Comparison of ENCODE assay signal across 17 cellular contexts in the genomic region with DNA sequence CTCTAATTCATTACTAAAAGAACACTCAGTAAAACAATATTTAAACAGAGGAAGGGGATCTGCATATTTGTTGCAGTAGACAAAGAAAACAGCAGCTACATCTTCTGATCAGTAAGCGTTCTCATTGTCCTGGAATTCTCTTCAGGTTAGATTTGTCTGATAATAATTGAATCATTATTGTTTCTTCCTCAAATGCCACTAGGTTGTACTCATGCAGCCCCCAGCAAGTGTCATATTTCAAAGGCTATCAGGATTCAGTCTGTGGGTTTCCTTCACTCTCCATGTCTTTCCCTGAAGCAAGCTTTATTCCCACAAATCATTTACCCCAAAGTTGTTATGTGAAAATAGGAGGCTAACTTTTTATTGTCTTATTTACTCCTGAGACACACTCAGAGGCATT. TPM values are rescaled to one million over a fixed set of nuclear protein-coding genes. Genes with fewer than 3 reads are reported as not detected.
DNase-seq lines count a peak whose midpoint lies in the region; ATAC-seq, FAIRE-seq and TF ChIP-seq lines count a peak whose summit lies in the region.
"Had no signal": no experiment of that assay in that cellular context is flagged by ENCODE, and none has a peak within 500 bp of the region (broad histone marks: within the 10 kb centered on the region; RNA-seq: fewer than 3 reads in every experiment).

No MANE protein-coding gene starts in this region.

- H3K79me2 ChIP-seq in SK-N-SH (ENCODE audit: insufficient read depth), result no peaks in the 10 kb centered on the region
- peaks cover 5% of the 10 kb centered on the region for H3K79me2 ChIP-seq in keratinocyte (ENCODE audit: control insufficient read depth, insufficient read depth, low read length)

- POLR2A ChIA-PET in SK-N-SH (lab: Yijun Ruan, JAX), result no interaction called here

- H3F3A ChIP-seq in SK-N-SH (replicated peaks; ENCODE audit: insufficient read depth), result peaks cover 4% of the 10 kb centered on the region

- peak overlapping the region; percentile 49 to 64; a peak in 3 of 4 replicates for H3K27ac ChIP-seq in SK-N-SH (ENCODE audit: low read depth in 2 of 2, low read length in 1 of 2)
- peak overlapping the region; percentile 70 for H3K27ac ChIP-seq in keratinocyte (ENCODE audit: control insufficient read depth, insufficient read depth, low read length)
- H3K27ac ChIP-seq: 22Rv1 had no signal

- H3K4me1 ChIP-seq in SK-N-SH (ENCODE audit: control insufficient read depth in 1 of 2, insufficient read depth in 2 of 2, low read depth in 1 of 2, low read length in 1 of 2) (peaks cover 0 to 17% of the 10 kb centered on the region in 2 experiments; a peak in 2 of 4 replicates), adipocyte (ENCODE audit: control insufficient read depth, insufficient read depth, low read length) (no peaks in the 10 kb centered on the region), keratinocyte (ENCODE audit: control insufficient read depth, extremely low read depth, insufficient read depth, low read length) (peaks cover 29% of the 10 kb centered on the region)

- H3K36me3 ChIP-seq in SK-N-SH (replicated peaks in 1 of 2; ENCODE audit: control insufficient read depth in 1 of 2, insufficient read depth in 2 of 2, low read length in 1 of 2), result no peaks in the 10 kb centered on the region
- H3K36me3 ChIP-seq in adipocyte (ENCODE audit: control insufficient read depth, insufficient read depth, low read length, severe bottlenecking), result no peaks in the 10 kb centered on the region
- H3K36me3 ChIP-seq in keratinocyte (ENCODE audit: control insufficient read depth in 2 of 2, extremely low read depth in 1 of 2, insufficient read depth in 2 of 2, low read length in 2 of 2), result no peaks in the 10 kb centered on the region

- no peak for DNase-seq in SK-N-SH
- DNase-seq in adipocyte (ENCODE audit: low read depth), result peak; percentile 28
- no peak for DNase-seq in keratinocyte (ENCODE audit: low read depth, low spot score)
- DNase-seq in NCI-H1092 treated with DMSO at 0.1 percent for 48 hours (lab: John Stamatoyannopoulos, UW), result no peak
- no peak for DNase-seq in AG08396 (ENCODE audit: low spot score)
- DNase-seq: activated CD4-positive, alpha-beta T cell treated with anti-CD3 and anti-CD28 coated beads for 4 hours; activated T-cell treated with anti-CD3 and anti-CD28 coated beads, Interleukin-2, amount 50 U/mL, for 1 hour; CD4-positive, CD25-positive, alpha-beta regulatory T cell; cerebellar nuclear complex; MV-4-11; NCI-H2171 had no signal

- dilution Hi-C loops in keratinocyte (cut with MboI; ENCODE audit: extremely low pct_ligation_motif_present, low sequenced_read_pairs), result no loop called here

- FAIRE-seq in keratinocyte (lab: Jason Lieb, UNC), result peak; percentile 70
- FAIRE-seq: endometrium, GM12892 had no signal

- no peak for TF ChIP-seq RAD21 in SK-N-SH (IDR thresholded peaks at IDR 0.05; ENCODE audit: low read length)

- TF ChIP-seq CTCF in SK-N-SH (IDR thresholded peaks at IDR 0.05) (no peak), keratinocyte (optimal IDR thresholded peaks at IDR 0.05 in 1 of 3, IDR thresholded peaks at IDR 0.05 in 1 of 3, conservative IDR thresholded peaks at IDR 0.05 in 1 of 3; ENCODE audit: extremely low read depth in 1 of 3, insufficient read depth in 2 of 3, low read length in 3 of 3) (no peak)

- H3K4me2 ChIP-seq in SK-N-SH (peak overlapping the region; percentile 43), keratinocyte (ENCODE audit: control insufficient read depth, extremely low read depth, insufficient read depth, low read depth, low read length) (peak overlapping the region; percentile 54)

- H3K9me3 ChIP-seq in SK-N-SH (no peaks in the 10 kb centered on the region), adipocyte (ENCODE audit: control insufficient read depth, low read length) (no peaks in the 10 kb centered on the region), keratinocyte (ENCODE audit: control insufficient read depth, low read depth, low read length) (no peaks in the 10 kb centered on the region)

- ATAC-seq in SK-N-SH treated with all-trans-retinoic acid at 6 μM for 48 hours (no peak; the same call in 1 of the 3 replicates), HG02870 (IDR thresholded peaks at IDR 0.05; ENCODE audit: unreplicated experiment) (no peak), HG03469 (IDR thresholded peaks at IDR 0.05; ENCODE audit: unreplicated experiment) (no peak)

- CTCF ChIA-PET in SK-N-SH (lab: Yijun Ruan, JAX), result interaction anchor here (1.1 kb wide), 1 partner anchor 117 kb away, joined by 5 read pairs; no protein-coding TSS in a partner anchor

- no peaks in the 10 kb centered on the region for H4K20me1 ChIP-seq in SK-N-SH (ENCODE audit: insufficient read depth)
- H4K20me1 ChIP-seq in keratinocyte (ENCODE audit: control insufficient read depth, extremely low read depth, insufficient read depth, low read length), result no peaks in the 10 kb centered on the region

- TF ChIP-seq EP300 in SK-N-SH (IDR thresholded peaks at IDR 0.05; ENCODE audit: borderline replicate concordance in 1 of 2, low read depth in 1 of 2, low read length in 1 of 2), result peak in 1 of 2 experiments; percentile 32; a peak in 1 of 4 replicates

- no peaks in the 10 kb centered on the region for H3K9me2 ChIP-seq in SK-N-SH

- no peak overlapping the region for H3K9ac ChIP-seq in SK-N-SH
- no peak overlapping the region for H3K9ac ChIP-seq in adipocyte (ENCODE audit: low read length)
- peak overlapping the region; percentile 3 for H3K9ac ChIP-seq in keratinocyte (ENCODE audit: control insufficient read depth, extremely low read depth, insufficient read depth, low read length)

- H3K4me3 ChIP-seq in SK-N-SH (ENCODE audit: low read depth in 2 of 2, low read length in 1 of 2) (no peak overlapping the region), adipocyte (ENCODE audit: low read length) (no peak overlapping the region), keratinocyte (ENCODE audit: control insufficient read depth in 2 of 3, extremely low read depth in 1 of 3, insufficient read depth in 2 of 3, low read depth in 1 of 3, low read length in 3 of 3) (peak overlapping the region in 2 of 3 experiments; percentile 12 to 42)

- H3K9me1 ChIP-seq in keratinocyte (ENCODE audit: control insufficient read depth, extremely low read depth, insufficient read depth, low read length), result no peaks in the 10 kb centered on the region

- H2AFZ ChIP-seq in SK-N-SH (ENCODE audit: low read depth), result 0 out of 2 replicates have a peak overlapping the region, but pooled peaks have one; percentile 56
- peak overlapping the region; percentile 39 for H2AFZ ChIP-seq in keratinocyte (ENCODE audit: control insufficient read depth, low read length)

- 0% methylated on average over 1 of the region's 1 CpG for WGBS in SK-N-SH (ENCODE audit: low lambda C conversion rate)

- H3K27me3 ChIP-seq in SK-N-SH (ENCODE audit: insufficient read depth), result no peaks in the 10 kb centered on the region
- no peaks in the 10 kb centered on the region for H3K27me3 ChIP-seq in adipocyte (replicated peaks; ENCODE audit: control insufficient read depth, insufficient read depth, low read length)
- H3K27me3 ChIP-seq in keratinocyte (ENCODE audit: control insufficient read depth, extremely low read depth, insufficient read depth, low read length), result no peaks in the 10 kb centered on the region

TF ChIP-seq in SK-N-SH, 30 proteins besides CTCF, POLR2A, EP300 and RAD21 (continues in another document):
- TF ChIP-seq, protein P1, sequence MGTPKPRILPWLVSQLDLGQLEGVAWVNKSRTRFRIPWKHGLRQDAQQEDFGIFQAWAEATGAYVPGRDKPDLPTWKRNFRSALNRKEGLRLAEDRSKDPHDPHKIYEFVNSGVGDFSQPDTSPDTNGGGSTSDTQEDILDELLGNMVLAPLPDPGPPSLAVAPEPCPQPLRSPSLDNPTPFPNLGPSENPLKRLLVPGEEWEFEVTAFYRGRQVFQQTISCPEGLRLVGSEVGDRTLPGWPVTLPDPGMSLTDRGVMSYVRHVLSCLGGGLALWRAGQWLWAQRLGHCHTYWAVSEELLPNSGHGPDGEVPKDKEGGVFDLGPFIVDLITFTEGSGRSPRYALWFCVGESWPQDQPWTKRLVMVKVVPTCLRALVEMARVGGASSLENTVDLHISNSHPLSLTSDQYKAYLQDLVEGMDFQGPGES (IDR thresholded peaks at IDR 0.05; ENCODE audit: low read depth, low read length), result no peak
- TF ChIP-seq FOSL2 (IDR thresholded peaks at IDR 0.05; ENCODE audit: borderline replicate concordance, low read depth), result peak; percentile 27; the same call in 1 of the 2 replicates

TF ChIP-seq in SK-N-SH treated with all-trans-retinoic acid at 6 μM for 48 hours, 23 proteins besides CTCF, POLR2A, EP300 and RAD21:
- TF ChIP-seq, protein P2, sequence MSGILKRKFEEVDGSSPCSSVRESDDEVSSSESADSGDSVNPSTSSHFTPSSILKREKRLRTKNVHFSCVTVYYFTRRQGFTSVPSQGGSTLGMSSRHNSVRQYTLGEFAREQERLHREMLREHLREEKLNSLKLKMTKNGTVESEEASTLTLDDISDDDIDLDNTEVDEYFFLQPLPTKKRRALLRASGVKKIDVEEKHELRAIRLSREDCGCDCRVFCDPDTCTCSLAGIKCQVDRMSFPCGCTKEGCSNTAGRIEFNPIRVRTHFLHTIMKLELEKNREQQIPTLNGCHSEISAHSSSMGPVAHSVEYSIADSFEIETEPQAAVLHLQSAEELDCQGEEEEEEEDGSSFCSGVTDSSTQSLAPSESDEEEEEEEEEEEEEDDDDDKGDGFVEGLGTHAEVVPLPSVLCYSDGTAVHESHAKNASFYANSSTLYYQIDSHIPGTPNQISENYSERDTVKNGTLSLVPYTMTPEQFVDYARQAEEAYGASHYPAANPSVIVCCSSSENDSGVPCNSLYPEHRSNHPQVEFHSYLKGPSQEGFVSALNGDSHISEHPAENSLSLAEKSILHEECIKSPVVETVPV (CRISPR knock-in tag; IDR thresholded peaks at IDR 0.05), result no peak
- TF ChIP-seq ZFP30 (CRISPR knock-in tag; IDR thresholded peaks at IDR 0.05) (no peak), ZNF565 (CRISPR knock-in tag; conservative IDR thresholded peaks at IDR 0.05; ENCODE audit: low read depth) (no peak), ARNTL (CRISPR knock-in tag; IDR thresholded peaks at IDR 0.05; ENCODE audit: borderline replicate concordance, low read depth) (no peak), SNAI2 (CRISPR knock-in tag; IDR thresholded peaks at IDR 0.05) (no peak), TOX (CRISPR knock-in tag; IDR thresholded peaks at IDR 0.05; ENCODE audit: borderline replicate concordance) (no peak)

RNA-seq across cellular contexts. Expression of a gene that starts 14.7 kb away (rescaled TPM):
- polyA plus RNA-seq in SK-N-SH (2012; rRNA removed) (0.02 and 0.08 TPM in 2 replicates), keratinocyte (1.7 to 3.7 TPM (median 2.0 TPM) in 3 replicates)
- polyA plus RNA-seq in SK-N-SH (2012; cell fraction: cytosol; rRNA removed), result 0.10 and 0.15 TPM in 2 replicates
- 0.15 and 0.61 TPM in 2 replicates for polyA plus RNA-seq in SK-N-SH (2012; cell fraction: nucleus; rRNA removed)
- 0.24 TPM for polyA plus RNA-seq in keratinocyte (2011; ENCODE audit: low read depth)
- 0.91 and 2.4 TPM in 2 replicates for polyA plus RNA-seq in keratinocyte (2011; cell fraction: cytosol; rRNA removed)
- 3.0 and 3.2 TPM in 2 replicates for polyA plus RNA-seq in keratinocyte (2011; cell fraction: nucleus; rRNA removed)
- polyA plus RNA-seq in keratinocyte (2012; ENCODE audit: low replicate concordance), result 0.42 and 1.4 TPM in 2 replicates
- 0.82 to 7.4 TPM (median 3.4 TPM) in 3 replicates for polyA minus RNA-seq in keratinocyte
- 0.58 TPM for polyA minus RNA-seq in keratinocyte (2011; cell fraction: cytosol; rRNA and poly(A)+ RNA removed)
- polyA minus RNA-seq in keratinocyte (2011; cell fraction: nucleus; rRNA and poly(A)+ RNA removed), result 5.6 and 12.3 TPM in 2 replicates
- polyA plus RNA-seq: CD4-positive, CD25-positive, alpha-beta regulatory T cell had no signal

Comparison
In these comparisons a context has a peak if more than half of its experiments do, and no peak if none do; other contexts are left out.
1. H3K4me3 ChIP-seq: peak in keratinocyte (2 of 3); none in SK-N-SH (0 of 2) and adipocyte (single experiment).